In the genomic region with DNA sequence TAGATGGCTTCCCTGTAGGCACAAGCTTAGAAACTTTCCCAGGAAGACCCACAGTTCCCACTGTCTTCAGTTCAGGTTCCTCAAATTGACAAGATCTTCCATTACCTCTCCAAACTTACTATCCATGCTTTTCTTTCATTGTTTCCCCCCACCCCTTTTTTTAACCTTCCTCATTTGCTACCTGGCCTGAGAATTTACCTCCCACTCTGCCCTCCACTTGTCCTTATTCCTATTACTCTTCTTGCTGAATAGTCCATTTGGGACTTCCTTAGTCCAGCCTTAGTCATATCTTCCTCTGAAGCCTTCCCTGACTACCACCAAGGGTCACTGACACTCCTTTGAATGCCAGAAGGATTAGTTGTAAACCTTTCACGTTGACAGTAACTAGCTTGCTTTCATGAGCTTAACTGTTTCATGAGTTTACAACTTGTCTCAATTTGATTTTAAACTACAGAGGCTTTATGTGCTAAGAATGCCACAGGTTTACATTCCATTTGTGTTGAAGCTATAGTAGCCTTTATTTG, we compare ENCODE assay signal across 7 cellular contexts. TPM values are rescaled to one million over a fixed set of nuclear protein-coding genes. Genes with fewer than 3 reads are reported as not detected.
A peak's percentile ranks its signal among the peaks of the same experiment; 100 is the strongest.
DNase-seq lines count a peak whose midpoint lies in the region; ATAC-seq, FAIRE-seq and TF ChIP-seq lines count a peak whose summit lies in the region.

No MANE protein-coding gene starts in this region.

- H3K36me3 ChIP-seq in SJCRH30 (no peaks in the 10 kb centered on the region; the same call in 1 of the 2 replicates), skeletal muscle satellite cell (ENCODE audit: insufficient read depth, low read length) (peaks cover 3% of the 10 kb centered on the region)

- no peak for TF ChIP-seq POLR2A in H54 (IDR thresholded peaks at IDR 0.05; ENCODE audit: low read depth, low read length)

- ATAC-seq in GM19395 (IDR thresholded peaks at IDR 0.05; ENCODE audit: unreplicated experiment) = no peak

- DNase-seq in H54 (ENCODE audit: insufficient read length, low spot score) (peak; percentile 53), SJCRH30 (peak in 1 of 2 experiments; percentile 28), fibroblast of mammary gland (ENCODE audit: low read depth) (peak; percentile 85), NCI-H2171 treated with DMSO at 0.1 percent for 48 hours (lab: John Stamatoyannopoulos, UW) (no peak)
- DNase-seq in central memory CD4-positive, alpha-beta T cell = no peak

- peak overlapping the region; percentile 72 for H3K4me3 ChIP-seq in SJCRH30
- no peak overlapping the region for H3K4me3 ChIP-seq in fibroblast of mammary gland (ENCODE audit: control insufficient read depth, low read depth, low read length)
- H3K4me3 ChIP-seq in skeletal muscle satellite cell (ENCODE audit: low read length) = peak overlapping the region; percentile 98

- TF ChIP-seq CTCF in fibroblast of mammary gland (conservative IDR thresholded peaks at IDR 0.05; ENCODE audit: control insufficient read depth, insufficient read depth, low read depth, low read length) = no peak

- no peak overlapping the region; the same call in 1 of the 2 replicates for H3K27ac ChIP-seq in SJCRH30

- no peak for FAIRE-seq in H54 (lab: Jason Lieb, UNC)

- no peaks in the 10 kb centered on the region for H3K9me3 ChIP-seq in SJCRH30 (replicated peaks)
- H3K9me3 ChIP-seq in skeletal muscle satellite cell (replicated peaks; ENCODE audit: low read length) = no peaks in the 10 kb centered on the region

- H3K4me1 ChIP-seq in SJCRH30 (peaks cover 18% of the 10 kb centered on the region), skeletal muscle satellite cell (ENCODE audit: control insufficient read depth, insufficient read depth, low read length) (peaks cover 31% of the 10 kb centered on the region)

- peak overlapping the region; percentile 93 for H3K4me2 ChIP-seq in skeletal muscle satellite cell (ENCODE audit: low read length)

- H3K27me3 ChIP-seq in SJCRH30 = 0 out of 2 replicates have a peak, but pooled peaks cover under 1% of the 10 kb centered on the region
- peaks cover 5% of the 10 kb centered on the region for H3K27me3 ChIP-seq in skeletal muscle satellite cell (ENCODE audit: control insufficient read depth, insufficient read depth, low read length)

- H3K9ac ChIP-seq in skeletal muscle satellite cell (ENCODE audit: low read depth, low read length) = peak overlapping the region; percentile 99

RNA-seq across cellular contexts. Expression of gene CALU, which starts 1.2 kb away (rescaled TPM):
- 290 and 291 TPM in 2 replicates for total RNA-seq in SJCRH30 (2014; rRNA removed; shearing (Covaris generic))
- 536 and 648 TPM in 2 replicates for total RNA-seq in skeletal muscle satellite cell (2012; rRNA removed)

RNA-seq across cellular contexts. Expression of gene OPN1SW, which starts 37.7 kb away (rescaled TPM):
- total RNA-seq in SJCRH30 (2014; rRNA removed; shearing (Covaris generic)) = not detected in 2 replicates
- total RNA-seq in skeletal muscle satellite cell (2012; rRNA removed) = not detected in 2 replicates

RNA-seq across cellular contexts. Expression of gene CCDC136, which starts 53.8 kb away (rescaled TPM):
- total RNA-seq in SJCRH30 (2014; rRNA removed; shearing (Covaris generic)) = 11.8 and 16.5 TPM in 2 replicates
- total RNA-seq in skeletal muscle satellite cell (2012; rRNA removed) = 7.2 and 9.1 TPM in 2 replicates

Comparison
In these comparisons a context has a peak if more than half of its experiments do, and no peak if none do; other contexts are left out.
1. DNase-seq: peak in H54 (single experiment) and fibroblast of mammary gland (single experiment); none in NCI-H2171 treated with DMSO at 0.1 percent for 48 hours (single experiment) and central memory CD4-positive, alpha-beta T cell (single experiment).